Comparison of ENCODE assay signal across 1 cellular context in genomic region chr13:60163525-60164471, GRCh38.
TF ChIP-seq lines count a peak whose summit lies in the region.

A gene with protein sequence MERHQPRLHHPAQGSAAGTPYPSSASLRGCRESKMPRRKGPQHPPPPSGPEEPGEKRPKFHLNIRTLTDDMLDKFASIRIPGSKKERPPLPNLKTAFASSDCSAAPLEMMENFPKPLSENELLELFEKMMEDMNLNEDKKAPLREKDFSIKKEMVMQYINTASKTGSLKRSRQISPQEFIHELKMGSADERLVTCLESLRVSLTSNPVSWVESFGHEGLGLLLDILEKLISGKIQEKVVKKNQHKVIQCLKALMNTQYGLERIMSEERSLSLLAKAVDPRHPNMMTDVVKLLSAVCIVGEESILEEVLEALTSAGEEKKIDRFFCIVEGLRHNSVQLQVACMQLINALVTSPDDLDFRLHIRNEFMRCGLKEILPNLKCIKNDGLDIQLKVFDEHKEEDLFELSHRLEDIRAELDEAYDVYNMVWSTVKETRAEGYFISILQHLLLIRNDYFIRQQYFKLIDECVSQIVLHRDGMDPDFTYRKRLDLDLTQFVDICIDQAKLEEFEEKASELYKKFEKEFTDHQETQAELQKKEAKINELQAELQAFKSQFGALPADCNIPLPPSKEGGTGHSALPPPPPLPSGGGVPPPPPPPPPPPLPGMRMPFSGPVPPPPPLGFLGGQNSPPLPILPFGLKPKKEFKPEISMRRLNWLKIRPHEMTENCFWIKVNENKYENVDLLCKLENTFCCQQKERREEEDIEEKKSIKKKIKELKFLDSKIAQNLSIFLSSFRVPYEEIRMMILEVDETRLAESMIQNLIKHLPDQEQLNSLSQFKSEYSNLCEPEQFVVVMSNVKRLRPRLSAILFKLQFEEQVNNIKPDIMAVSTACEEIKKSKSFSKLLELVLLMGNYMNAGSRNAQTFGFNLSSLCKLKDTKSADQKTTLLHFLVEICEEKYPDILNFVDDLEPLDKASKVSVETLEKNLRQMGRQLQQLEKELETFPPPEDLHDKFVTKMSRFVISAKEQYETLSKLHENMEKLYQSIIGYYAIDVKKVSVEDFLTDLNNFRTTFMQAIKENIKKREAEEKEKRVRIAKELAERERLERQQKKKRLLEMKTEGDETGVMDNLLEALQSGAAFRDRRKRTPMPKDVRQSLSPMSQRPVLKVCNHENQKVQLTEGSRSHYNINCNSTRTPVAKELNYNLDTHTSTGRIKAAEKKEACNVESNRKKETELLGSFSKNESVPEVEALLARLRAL (minus strand): TSS chr13:60163928. CDS start chr13:60163766, 162 bp downstream.

TF ChIP-seq in HepG2, 621 proteins besides CTCF, POLR2A, EP300 and RAD21 (continued from another document and continues in another):
- TF ChIP-seq ZNF761 (CRISPR knock-in tag; conservative IDR thresholded peaks at IDR 0.05) (peak; percentile 53; the same call in 1 of the 2 replicates), ZNF441 (CRISPR knock-in tag; IDR thresholded peaks at IDR 0.05; ENCODE audit: borderline replicate concordance) (no peak), ZNF207 (IDR thresholded peaks at IDR 0.05; ENCODE audit: borderline replicate concordance) (no peak), CBX5 (CRISPR knock-in tag; IDR thresholded peaks at IDR 0.05; ENCODE audit: borderline replicate concordance) (no peak), ZBTB42 (CRISPR knock-in tag; IDR thresholded peaks at IDR 0.05) (no peak), CEBPZ (IDR thresholded peaks at IDR 0.05; ENCODE audit: low read length) (no peak), AGO1 (IDR thresholded peaks at IDR 0.05; ENCODE audit: low read depth, low read length, poor library complexity, severe bottlenecking) (no peak), GPN1 (CRISPR knock-in tag; IDR thresholded peaks at IDR 0.05; ENCODE audit: borderline replicate concordance) (no peak), NFE2L2 (IDR thresholded peaks at IDR 0.05; ENCODE audit: low read length) (no peak), RCOR2 (CRISPR knock-in tag; IDR thresholded peaks at IDR 0.05) (no peak), ZNF777 (CRISPR knock-in tag; IDR thresholded peaks at IDR 0.05) (peak; percentile 24; the same call in 1 of the 2 replicates), TBL1XR1 (IDR thresholded peaks at IDR 0.05; ENCODE audit: borderline replicate concordance, low read length, partially characterized antibody) (no peak), ARNT2 (CRISPR knock-in tag; IDR thresholded peaks at IDR 0.05; ENCODE audit: low read depth) (peak; percentile 94), PATZ1 (CRISPR knock-in tag; IDR thresholded peaks at IDR 0.05) (no peak), PAWR (CRISPR knock-in tag; IDR thresholded peaks at IDR 0.05; ENCODE audit: borderline replicate concordance) (no peak), MIER3 (CRISPR knock-in tag; IDR thresholded peaks at IDR 0.05; ENCODE audit: borderline replicate concordance) (peak; percentile 70; the same call in 1 of the 2 replicates), MIXL1 (CRISPR knock-in tag; IDR thresholded peaks at IDR 0.05) (peak; percentile 26; the same call in 1 of the 2 replicates), ZNF616 (CRISPR knock-in tag; IDR thresholded peaks at IDR 0.05; ENCODE audit: low read depth) (no peak), HDAC1 (CRISPR knock-in tag; IDR thresholded peaks at IDR 0.05) (peak; percentile 98), ELK4 (CRISPR knock-in tag; IDR thresholded peaks at IDR 0.05; ENCODE audit: borderline replicate concordance) (no peak), ZNF343 (CRISPR knock-in tag; IDR thresholded peaks at IDR 0.05) (no peak), POGZ (CRISPR knock-in tag; IDR thresholded peaks at IDR 0.05) (peak; percentile 88), SMAD3 (CRISPR knock-in tag; IDR thresholded peaks at IDR 0.05) (peak; percentile 70; the same call in 1 of the 2 replicates), ZFAT (CRISPR knock-in tag; conservative IDR thresholded peaks at IDR 0.05) (no peak), NFE2 (CRISPR knock-in tag; IDR thresholded peaks at IDR 0.05) (no peak), ZNF20 (CRISPR knock-in tag; IDR thresholded peaks at IDR 0.05) (no peak), ZSCAN12 (CRISPR knock-in tag; IDR thresholded peaks at IDR 0.05) (no peak), HDAC2 (CRISPR knock-in tag; IDR thresholded peaks at IDR 0.05) (peak; percentile 47), ATF5 (CRISPR knock-in tag; IDR thresholded peaks at IDR 0.05; ENCODE audit: low read depth) (no peak), SRY (CRISPR knock-in tag; IDR thresholded peaks at IDR 0.05) (peak; percentile 67; the same call in 1 of the 2 replicates), TBX3 (IDR thresholded peaks at IDR 0.05; ENCODE audit: borderline replicate concordance) (no peak), TBP (CRISPR knock-in tag; IDR thresholded peaks at IDR 0.05) (no peak), DNMT3B (CRISPR knock-in tag; conservative IDR thresholded peaks at IDR 0.05) (no peak), ZNF569 (CRISPR knock-in tag; IDR thresholded peaks at IDR 0.05; ENCODE audit: borderline replicate concordance) (no peak), SP140L (CRISPR knock-in tag; IDR thresholded peaks at IDR 0.05; ENCODE audit: borderline replicate concordance) (no peak), TFDP1 (CRISPR knock-in tag; IDR thresholded peaks at IDR 0.05; ENCODE audit: borderline replicate concordance) (peak; percentile 99), ARID2 (CRISPR knock-in tag; IDR thresholded peaks at IDR 0.05; ENCODE audit: borderline replicate concordance) (no peak)
- TF ChIP-seq, protein P1, sequence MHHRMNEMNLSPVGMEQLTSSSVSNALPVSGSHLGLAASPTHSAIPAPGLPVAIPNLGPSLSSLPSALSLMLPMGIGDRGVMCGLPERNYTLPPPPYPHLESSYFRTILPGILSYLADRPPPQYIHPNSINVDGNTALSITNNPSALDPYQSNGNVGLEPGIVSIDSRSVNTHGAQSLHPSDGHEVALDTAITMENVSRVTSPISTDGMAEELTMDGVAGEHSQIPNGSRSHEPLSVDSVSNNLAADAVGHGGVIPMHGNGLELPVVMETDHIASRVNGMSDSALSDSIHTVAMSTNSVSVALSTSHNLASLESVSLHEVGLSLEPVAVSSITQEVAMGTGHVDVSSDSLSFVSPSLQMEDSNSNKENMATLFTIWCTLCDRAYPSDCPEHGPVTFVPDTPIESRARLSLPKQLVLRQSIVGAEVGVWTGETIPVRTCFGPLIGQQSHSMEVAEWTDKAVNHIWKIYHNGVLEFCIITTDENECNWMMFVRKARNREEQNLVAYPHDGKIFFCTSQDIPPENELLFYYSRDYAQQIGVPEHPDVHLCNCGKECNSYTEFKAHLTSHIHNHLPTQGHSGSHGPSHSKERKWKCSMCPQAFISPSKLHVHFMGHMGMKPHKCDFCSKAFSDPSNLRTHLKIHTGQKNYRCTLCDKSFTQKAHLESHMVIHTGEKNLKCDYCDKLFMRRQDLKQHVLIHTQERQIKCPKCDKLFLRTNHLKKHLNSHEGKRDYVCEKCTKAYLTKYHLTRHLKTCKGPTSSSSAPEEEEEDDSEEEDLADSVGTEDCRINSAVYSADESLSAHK (CRISPR knock-in tag; IDR thresholded peaks at IDR 0.05; ENCODE audit: borderline replicate concordance) = no peak; the same call in 1 of the 2 replicates
- TF ChIP-seq, protein P2, sequence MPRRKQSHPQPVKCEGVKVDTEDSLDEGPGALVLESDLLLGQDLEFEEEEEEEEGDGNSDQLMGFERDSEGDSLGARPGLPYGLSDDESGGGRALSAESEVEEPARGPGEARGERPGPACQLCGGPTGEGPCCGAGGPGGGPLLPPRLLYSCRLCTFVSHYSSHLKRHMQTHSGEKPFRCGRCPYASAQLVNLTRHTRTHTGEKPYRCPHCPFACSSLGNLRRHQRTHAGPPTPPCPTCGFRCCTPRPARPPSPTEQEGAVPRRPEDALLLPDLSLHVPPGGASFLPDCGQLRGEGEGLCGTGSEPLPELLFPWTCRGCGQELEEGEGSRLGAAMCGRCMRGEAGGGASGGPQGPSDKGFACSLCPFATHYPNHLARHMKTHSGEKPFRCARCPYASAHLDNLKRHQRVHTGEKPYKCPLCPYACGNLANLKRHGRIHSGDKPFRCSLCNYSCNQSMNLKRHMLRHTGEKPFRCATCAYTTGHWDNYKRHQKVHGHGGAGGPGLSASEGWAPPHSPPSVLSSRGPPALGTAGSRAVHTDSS (CRISPR knock-in tag; conservative IDR thresholded peaks at IDR 0.05) = no peak
- TF ChIP-seq, protein P3, sequence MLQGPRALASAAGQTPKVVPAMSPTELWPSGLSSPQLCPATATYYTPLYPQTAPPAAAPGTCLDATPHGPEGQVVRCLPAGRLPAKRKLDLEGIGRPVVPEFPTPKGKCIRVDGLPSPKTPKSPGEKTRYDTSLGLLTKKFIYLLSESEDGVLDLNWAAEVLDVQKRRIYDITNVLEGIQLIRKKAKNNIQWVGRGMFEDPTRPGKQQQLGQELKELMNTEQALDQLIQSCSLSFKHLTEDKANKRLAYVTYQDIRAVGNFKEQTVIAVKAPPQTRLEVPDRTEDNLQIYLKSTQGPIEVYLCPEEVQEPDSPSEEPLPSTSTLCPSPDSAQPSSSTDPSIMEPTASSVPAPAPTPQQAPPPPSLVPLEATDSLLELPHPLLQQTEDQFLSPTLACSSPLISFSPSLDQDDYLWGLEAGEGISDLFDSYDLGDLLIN (CRISPR knock-in tag; IDR thresholded peaks at IDR 0.05; ENCODE audit: borderline replicate concordance) = no peak
- TF ChIP-seq, protein P4, sequence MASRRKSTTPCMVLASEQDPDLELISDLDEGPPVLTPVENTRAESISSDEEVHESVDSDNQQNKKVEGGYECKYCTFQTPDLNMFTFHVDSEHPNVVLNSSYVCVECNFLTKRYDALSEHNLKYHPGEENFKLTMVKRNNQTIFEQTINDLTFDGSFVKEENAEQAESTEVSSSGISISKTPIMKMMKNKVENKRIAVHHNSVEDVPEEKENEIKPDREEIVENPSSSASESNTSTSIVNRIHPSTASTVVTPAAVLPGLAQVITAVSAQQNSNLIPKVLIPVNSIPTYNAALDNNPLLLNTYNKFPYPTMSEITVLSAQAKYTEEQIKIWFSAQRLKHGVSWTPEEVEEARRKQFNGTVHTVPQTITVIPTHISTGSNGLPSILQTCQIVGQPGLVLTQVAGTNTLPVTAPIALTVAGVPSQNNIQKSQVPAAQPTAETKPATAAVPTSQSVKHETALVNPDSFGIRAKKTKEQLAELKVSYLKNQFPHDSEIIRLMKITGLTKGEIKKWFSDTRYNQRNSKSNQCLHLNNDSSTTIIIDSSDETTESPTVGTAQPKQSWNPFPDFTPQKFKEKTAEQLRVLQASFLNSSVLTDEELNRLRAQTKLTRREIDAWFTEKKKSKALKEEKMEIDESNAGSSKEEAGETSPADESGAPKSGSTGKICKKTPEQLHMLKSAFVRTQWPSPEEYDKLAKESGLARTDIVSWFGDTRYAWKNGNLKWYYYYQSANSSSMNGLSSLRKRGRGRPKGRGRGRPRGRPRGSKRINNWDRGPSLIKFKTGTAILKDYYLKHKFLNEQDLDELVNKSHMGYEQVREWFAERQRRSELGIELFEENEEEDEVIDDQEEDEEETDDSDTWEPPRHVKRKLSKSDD (CRISPR knock-in tag; IDR thresholded peaks at IDR 0.05; ENCODE audit: low read depth) = no peak
